Comparison of ENCODE assay signal across 21 cellular contexts in the genomic region with DNA sequence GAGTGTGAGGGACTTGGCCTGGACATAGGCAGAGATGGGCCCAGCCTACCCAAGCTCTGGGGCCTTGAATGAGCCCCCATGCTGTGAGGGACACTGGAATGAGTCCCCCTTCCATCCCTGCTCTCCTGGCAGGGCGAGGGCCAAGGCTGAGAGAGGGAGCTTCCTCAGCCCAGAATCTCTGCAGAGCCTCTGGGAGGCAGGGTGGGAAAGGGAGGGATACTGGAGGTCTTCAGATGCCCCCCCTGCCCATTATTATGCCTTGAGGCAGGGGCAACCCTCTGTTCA.
"Had no signal": no experiment of that assay in that cellular context is flagged by ENCODE, and none has a peak within 500 bp of the region (broad histone marks: within the 10 kb centered on the region; RNA-seq: fewer than 3 reads in every experiment).

No MANE protein-coding gene starts in this region.

- H3K9me3 ChIP-seq: SJSA1, SK-N-SH had no signal

- H3K4me2 ChIP-seq: KMS-11, SK-N-SH had no signal

- DNase-seq: Kasumi-1, MM.1S, NCI-H1092 treated with DMSO at 0.1 percent for 48 hours, NCI-H1436, NCI-H187, NCI-H2029 treated with DMSO at 0.1 percent for 48 hours, NCI-H2171 treated with DMSO at 0.1 percent for 48 hours, NCI-H345, NCI-H446 treated with DMSO at 0.1 percent for 48 hours, NCI-H510A treated with DMSO at 0.1 percent for 48 hours, NCI-H526, NCI-H774, Right ventricle myocardium superior, RPMI8226, SIG-M5, SK-N-SH, SW 1271 had no signal

- H3K27me3 ChIP-seq: SJSA1 had no signal

- H3K27ac ChIP-seq: HL-60, KMS-11, SJSA1 had no signal

- H3K4me3 ChIP-seq: K562, SJSA1 had no signal

- H3K4me1 ChIP-seq: SJSA1 had no signal

- H3K36me3 ChIP-seq: SJSA1 had no signal

- H3K9ac ChIP-seq: KMS-11, SK-N-SH had no signal
